18 cellular contexts compared by ENCODE assay signal in the genomic region with DNA sequence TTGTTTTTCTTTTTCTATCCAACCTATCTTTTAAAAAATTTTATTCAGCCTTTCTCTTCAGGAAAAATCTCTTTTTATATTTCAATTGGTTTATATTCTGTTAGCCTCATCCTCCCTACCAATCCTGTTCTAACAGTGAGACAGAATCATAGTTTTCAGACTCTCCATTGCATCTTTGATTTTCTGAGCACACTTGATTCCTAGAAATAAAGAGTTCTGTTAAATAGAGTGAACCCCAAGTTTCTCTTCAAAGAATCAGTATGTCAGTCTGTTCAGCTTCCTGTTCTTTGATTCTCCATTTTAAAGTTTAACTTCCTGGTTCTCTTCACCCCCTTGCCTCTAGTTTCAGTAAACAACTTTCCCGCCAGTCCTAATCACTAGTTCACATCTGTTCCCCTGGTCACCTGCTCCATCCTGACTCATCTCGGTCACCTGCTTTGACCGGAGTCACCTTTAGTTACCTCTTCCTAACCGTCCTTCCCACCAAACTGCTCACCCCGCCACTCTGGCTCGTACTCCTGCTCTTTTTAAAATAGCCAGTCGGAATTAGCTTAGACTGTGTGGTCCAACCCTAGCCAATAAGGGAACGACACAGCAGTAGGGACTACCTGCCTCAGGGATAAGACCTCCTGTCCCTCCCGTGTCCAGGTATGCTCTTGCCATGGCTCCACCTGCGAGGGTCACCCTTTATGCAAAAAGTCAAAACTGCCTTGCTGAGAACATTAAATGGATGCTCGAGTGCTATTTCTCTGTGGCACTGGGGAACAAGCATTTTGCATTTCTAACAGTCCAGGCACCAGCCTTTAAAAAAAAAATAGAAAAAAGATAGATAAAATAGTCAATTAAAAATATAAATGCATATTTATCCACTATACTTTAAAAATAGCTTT. TPM values are rescaled to one million over a fixed set of nuclear protein-coding genes. Genes with fewer than 3 reads are reported as not detected.
DNase-seq lines count a peak whose midpoint lies in the region; ATAC-seq and TF ChIP-seq lines count a peak whose summit lies in the region.
"Had no signal": no experiment of that assay in that cellular context is flagged by ENCODE, and none has a peak within 500 bp of the region (broad histone marks: within the 10 kb centered on the region; RNA-seq: fewer than 3 reads in every experiment).

No MANE protein-coding gene starts in this region.

- CTCF ChIA-PET in activated naive CD4-positive, alpha-beta T cell treated with anti-CD3 and anti-CD28 coated beads, Interleukin-2, amount 10 ng/mL, durations not matched to agents 7 days and 5 days (lab: Charles Lee) = no interaction called here

- no peaks in the 10 kb centered on the region for H3K4me1 ChIP-seq in stomach
- H3K4me1 ChIP-seq: left ventricle myocardium inferior had no signal

- peaks cover 0 to 52% (median 43%) of the 10 kb centered on the region in 4 donors for H3K36me3 ChIP-seq in stomach

- no peak overlapping the region for H3K4me3 ChIP-seq in stomach
- H3K4me3 ChIP-seq: left ventricle myocardium inferior, mucosa of descending colon had no signal

- H3K27ac ChIP-seq in stomach = no peak overlapping the region
- H3K27ac ChIP-seq: KMS-11, left ventricle myocardium inferior had no signal

- peak; percentile 34 for DNase-seq in activated naive CD4-positive, alpha-beta T cell treated with anti-CD3 and anti-CD28 coated beads, Interleukin-2, amount 10 ng/mL, durations not matched to agents 7 days and 5 days
- no peak for DNase-seq in activated naive CD4-positive, alpha-beta T cell treated with anti-CD3 and anti-CD28 coated beads, Interleukin-2, amount 50 U/mL, for 16 hours
- DNase-seq in stomach = no peak
- no peak for DNase-seq in stimulated activated CD4-positive, alpha-beta T cell treated with anti-CD3 and anti-CD28 coated beads, Interleukin-1b, Interleukin-23, amount 100 ng/mL, for 48 hours
- DNase-seq in activated T-cell treated with anti-CD3 and anti-CD28 coated beads, Interleukin-2, amount 50 U/mL, for 72 hours = no peak
- DNase-seq: amniotic stem cell; HFFc6; left ventricle myocardium inferior; mucosa of descending colon; NCI-H1048; NCI-H2029 treated with DMSO at 0.1 percent for 48 hours; NCI-H510A; SHP77; stimulated activated CD4-positive, alpha-beta T cell treated with anti-CD3 and anti-CD28 coated beads, Interleukin-12 subunit alpha, Interleukin-12 subunit beta, amount 100 ng/mL, for 4 hours had no signal

- H3K4me3 Mint-ChIP-seq in activated naive CD4-positive, alpha-beta T cell treated with anti-CD3 and anti-CD28 coated beads, Interleukin-2, amount 10 ng/mL, durations not matched to agents 7 days and 5 days = no peak overlapping the region
- peak overlapping the region; percentile 25 for H3K4me3 Mint-ChIP-seq in T-helper 1 cell treated with Interleukin-12 subunit alpha and Interleukin-12 subunit beta and Interleukin-4 antibody, amounts not matched to agents 30 μg/mL and 1 μg/mL, for 36 hours
- no peak overlapping the region for H3K4me3 Mint-ChIP-seq in dendritic cell treated with granulocyte-macrophage colony-stimulating factor and Interleukin-4, amounts not matched to agents 40 ng/mL and 50 ng/mL, for 4 days
- H3K4me3 Mint-ChIP-seq in activated T-cell treated with anti-CD3 and anti-CD28 coated beads, Interleukin-2, amount 50 U/mL, for 72 hours = no peak overlapping the region
- H3K4me3 Mint-ChIP-seq: HFFc6 had no signal

- TF ChIP-seq CTCF in stomach (IDR thresholded peaks at IDR 0.05) = no peak

- H3K9me3 ChIP-seq in stomach = no peaks in the 10 kb centered on the region
- H3K9me3 ChIP-seq: left ventricle myocardium inferior, mucosa of descending colon had no signal

- H3K27me3 ChIP-seq in stomach = no peaks in the 10 kb centered on the region

- H3K36me3 Mint-ChIP-seq in activated naive CD4-positive, alpha-beta T cell treated with anti-CD3 and anti-CD28 coated beads, Interleukin-2, amount 10 ng/mL, durations not matched to agents 7 days and 5 days = peaks cover 60% of the 10 kb centered on the region
- H3K36me3 Mint-ChIP-seq in T-helper 1 cell treated with Interleukin-12 subunit alpha and Interleukin-12 subunit beta and Interleukin-4 antibody, amounts not matched to agents 30 μg/mL and 1 μg/mL, for 36 hours (ENCODE audit: low read depth) = peaks cover 31% of the 10 kb centered on the region
- peaks cover 61% of the 10 kb centered on the region for H3K36me3 Mint-ChIP-seq in dendritic cell treated with granulocyte-macrophage colony-stimulating factor and Interleukin-4, amounts not matched to agents 40 ng/mL and 50 ng/mL, for 4 days (ENCODE audit: low read depth)
- H3K36me3 Mint-ChIP-seq in activated T-cell treated with anti-CD3 and anti-CD28 coated beads, Interleukin-2, amount 50 U/mL, for 72 hours (ENCODE audit: insufficient read depth in 2 of 2) = peaks cover 8 to 26% of the 10 kb centered on the region in 2 donors

- intact Hi-C loops in dendritic cell treated with granulocyte-macrophage colony-stimulating factor and Interleukin-4, amounts not matched to agents 40 ng/mL and 50 ng/mL, for 4 days (cut with micrococcal nuclease) = no loop called here
- intact Hi-C loops in stomach (cut with DNase I; ENCODE audit: low total_unique reads) = no loop called here

- no peaks in the 10 kb centered on the region for H3K27me3 Mint-ChIP-seq in activated naive CD4-positive, alpha-beta T cell treated with anti-CD3 and anti-CD28 coated beads, Interleukin-2, amount 10 ng/mL, durations not matched to agents 7 days and 5 days
- H3K27me3 Mint-ChIP-seq in T-helper 1 cell treated with Interleukin-12 subunit alpha and Interleukin-12 subunit beta and Interleukin-4 antibody, amounts not matched to agents 30 μg/mL and 1 μg/mL, for 36 hours (ENCODE audit: low read depth) = no peaks in the 10 kb centered on the region
- no peaks in the 10 kb centered on the region for H3K27me3 Mint-ChIP-seq in dendritic cell treated with granulocyte-macrophage colony-stimulating factor and Interleukin-4, amounts not matched to agents 40 ng/mL and 50 ng/mL, for 4 days
- H3K27me3 Mint-ChIP-seq in activated T-cell treated with anti-CD3 and anti-CD28 coated beads, Interleukin-2, amount 50 U/mL, for 72 hours (ENCODE audit: low read depth) = no peaks in the 10 kb centered on the region

- no peak for ATAC-seq in HG03135 (IDR thresholded peaks at IDR 0.05; ENCODE audit: unreplicated experiment)
- ATAC-seq in activated T-cell treated with anti-CD3 and anti-CD28 coated beads, Interleukin-2, amount 50 U/mL, for 72 hours (replicated peaks in 1 of 2) = no peak
- ATAC-seq: mucosa of descending colon had no signal

- TF ChIP-seq POLR2A in stomach (IDR thresholded peaks at IDR 0.05) = no peak

- 85 to 97% (median 94%) methylated on average over 11 of the region's 11 CpGs for WGBS in stomach, 5 donors

- H3K4me1 Mint-ChIP-seq in activated naive CD4-positive, alpha-beta T cell treated with anti-CD3 and anti-CD28 coated beads, Interleukin-2, amount 10 ng/mL, durations not matched to agents 7 days and 5 days = peaks cover 42% of the 10 kb centered on the region
- H3K4me1 Mint-ChIP-seq in T-helper 1 cell treated with Interleukin-12 subunit alpha and Interleukin-12 subunit beta and Interleukin-4 antibody, amounts not matched to agents 30 μg/mL and 1 μg/mL, for 36 hours (ENCODE audit: low read depth) = peaks cover 9% of the 10 kb centered on the region
- peaks cover 16% of the 10 kb centered on the region for H3K4me1 Mint-ChIP-seq in dendritic cell treated with granulocyte-macrophage colony-stimulating factor and Interleukin-4, amounts not matched to agents 40 ng/mL and 50 ng/mL, for 4 days (ENCODE audit: low read depth)
- peaks cover 15% of the 10 kb centered on the region for H3K4me1 Mint-ChIP-seq in activated T-cell treated with anti-CD3 and anti-CD28 coated beads, Interleukin-2, amount 50 U/mL, for 72 hours (ENCODE audit: low read depth)

- peak overlapping the region; percentile 93 for H3K27ac Mint-ChIP-seq in activated naive CD4-positive, alpha-beta T cell treated with anti-CD3 and anti-CD28 coated beads, Interleukin-2, amount 10 ng/mL, durations not matched to agents 7 days and 5 days
- peak overlapping the region; percentile 84 for H3K27ac Mint-ChIP-seq in T-helper 1 cell treated with Interleukin-12 subunit alpha and Interleukin-12 subunit beta and Interleukin-4 antibody, amounts not matched to agents 30 μg/mL and 1 μg/mL, for 36 hours
- H3K27ac Mint-ChIP-seq in dendritic cell treated with granulocyte-macrophage colony-stimulating factor and Interleukin-4, amounts not matched to agents 40 ng/mL and 50 ng/mL, for 4 days = peak overlapping the region; percentile 43
- no peak overlapping the region for H3K27ac Mint-ChIP-seq in activated T-cell treated with anti-CD3 and anti-CD28 coated beads, Interleukin-2, amount 50 U/mL, for 72 hours
- H3K27ac Mint-ChIP-seq: HFFc6 had no signal

- TF ChIP-seq EP300 in stomach (IDR thresholded peaks at IDR 0.05) = no peak

- H3K9me3 Mint-ChIP-seq in activated naive CD4-positive, alpha-beta T cell treated with anti-CD3 and anti-CD28 coated beads, Interleukin-2, amount 10 ng/mL, durations not matched to agents 7 days and 5 days = peaks cover 21% of the 10 kb centered on the region
- peaks cover 12% of the 10 kb centered on the region for H3K9me3 Mint-ChIP-seq in T-helper 1 cell treated with Interleukin-12 subunit alpha and Interleukin-12 subunit beta and Interleukin-4 antibody, amounts not matched to agents 30 μg/mL and 1 μg/mL, for 36 hours
- H3K9me3 Mint-ChIP-seq in dendritic cell treated with granulocyte-macrophage colony-stimulating factor and Interleukin-4, amounts not matched to agents 40 ng/mL and 50 ng/mL, for 4 days = peaks cover 9% of the 10 kb centered on the region
- peaks cover 4 to 7% of the 10 kb centered on the region in 2 donors for H3K9me3 Mint-ChIP-seq in activated T-cell treated with anti-CD3 and anti-CD28 coated beads, Interleukin-2, amount 50 U/mL, for 72 hours
- H3K9me3 Mint-ChIP-seq: HFFc6 had no signal

RNA-seq across cellular contexts. Expression of a gene that starts 48.4 kb away (rescaled TPM):
- total RNA-seq in stomach = 10 to 100 TPM in 4 of 5 donors, 1 to 10 TPM in 1; 7.0 to 69.5 (median 12.9) TPM
- polyA plus RNA-seq in stomach = 10 to 100 TPM in 2 of 3 donors, 1 to 10 TPM in 1; 6.6 to 16.0 (median 13.6) TPM
- 10 to 100 TPM; 18.3 to 23.4 TPM for total RNA-seq in activated T-cell treated with anti-CD3 and anti-CD28 coated beads, Interleukin-2, amount 50 U/mL, for 72 hours

RNA-seq across cellular contexts. Expression of a gene that starts 48.5 kb away (rescaled TPM):
- total RNA-seq in stomach = 10 to 100 TPM in 3 of 5 donors, 1 to 10 TPM in 2; 2.2 to 63.6 (median 23.0) TPM
- 10 to 100 TPM; 33.2 to 43.7 (median 37.9) TPM for polyA plus RNA-seq in stomach
- 10 to 100 TPM; 19.4 to 21.2 TPM for total RNA-seq in activated T-cell treated with anti-CD3 and anti-CD28 coated beads, Interleukin-2, amount 50 U/mL, for 72 hours
